ENCODE assay signal across 8 cellular contexts in genomic region chr22:41444360-41445170, GRCh38. TPM values are rescaled to one million over a fixed set of nuclear protein-coding genes. Genes with fewer than 3 reads are reported as not detected.
A peak's percentile ranks its signal among the peaks of the same experiment; 100 is the strongest.
DNase-seq lines count a peak whose midpoint lies in the region; ATAC-seq, FAIRE-seq and TF ChIP-seq lines count a peak whose summit lies in the region.

No MANE protein-coding gene starts in this region.

- TF ChIP-seq CTCF in WTC11 (IDR thresholded peaks at IDR 0.05) (no peak), bronchial epithelial cell (IDR thresholded peaks at IDR 0.05; ENCODE audit: insufficient read depth, low read length, severe bottlenecking) (no peak)

- no peaks in the 10 kb centered on the region for H3K9me3 ChIP-seq in iPS-20b (ENCODE audit: insufficient read depth, low read depth, low read length)
- no peaks in the 10 kb centered on the region for H3K9me3 ChIP-seq in skeletal muscle tissue (ENCODE audit: control insufficient read depth in 3 of 3, low read length in 3 of 3)

- H3K4me1 Mint-ChIP-seq in WTC11 = peaks cover 24% of the 10 kb centered on the region

- POLR2A ChIA-PET in WTC11 (lab: Charles Lee) = interaction anchor here (0.7 to 3.0 kb wide), 6 partner anchors 15 to 75 kb away, joined by 3 to 44 read pairs (median 8); partner anchors contain the start of genes ACO2, PHF5A and TEF

- DNase-seq in NCI-H2196 (lab: John Stamatoyannopoulos, UW; ENCODE audit: unreplicated experiment) (peak; percentile 95), WTC11 (ENCODE audit: low spot score) (peak; percentile 98), bronchial epithelial cell (ENCODE audit: low read depth) (peak; percentile 92)

- H3K36me3 ChIP-seq in bronchial epithelial cell (ENCODE audit: control insufficient read depth, insufficient read depth, low read length) (peaks cover 6% of the 10 kb centered on the region), iPS-20b (ENCODE audit: insufficient read depth, low read depth, low read length) (peaks cover 39% of the 10 kb centered on the region), skeletal muscle tissue (ENCODE audit: control insufficient read depth in 3 of 3, insufficient read depth in 3 of 3, low read length in 3 of 3) (peaks cover 8 to 14% (median 10%) of the 10 kb centered on the region in 3 donors)

- ATAC-seq in GM18861 (IDR thresholded peaks at IDR 0.05; ENCODE audit: unreplicated experiment) (peak; percentile 47), HG03097 (IDR thresholded peaks at IDR 0.05; ENCODE audit: low FRiP score, unreplicated experiment) (peak; percentile 39), WTC11 (peak; percentile 70)

- H3K4me3 ChIP-seq in bronchial epithelial cell (ENCODE audit: low read depth, low read length) (peak overlapping the region; percentile 96), iPS-20b (ENCODE audit: low read length) (peak overlapping the region; percentile 98), skeletal muscle tissue (ENCODE audit: low read length in 3 of 3) (peak overlapping the region; percentile 83 to 89 (median 85))

- H3K27ac ChIP-seq in iPS-20b (ENCODE audit: low read length) (peak overlapping the region; percentile 87), skeletal muscle tissue (ENCODE audit: low read depth, low read length) (peak overlapping the region; percentile 98)

- H3K27ac Mint-ChIP-seq in WTC11 = peak overlapping the region; percentile 99

- FAIRE-seq in A204.1 (lab: Jason Lieb, UNC) (peak; percentile 97), bronchial epithelial cell (lab: Jason Lieb, UNC) (no peak)

- peak overlapping the region; percentile 96 for H3K4me3 Mint-ChIP-seq in WTC11

- H3K4me1 ChIP-seq in iPS-20b (ENCODE audit: insufficient read depth, low read length) (peaks cover 7% of the 10 kb centered on the region; the same call in 1 of the 2 replicates), skeletal muscle tissue (ENCODE audit: control insufficient read depth in 3 of 3, insufficient read depth in 3 of 3, low read length in 3 of 3) (peaks cover 47 to 60% (median 49%) of the 10 kb centered on the region in 3 donors)

- CTCF ChIA-PET in WTC11 (lab: Charles Lee) = interaction anchor here (0.8 to 2.7 kb wide), 7 partner anchors 24 to 88 kb away, joined by 3 to 20 read pairs (median 5); partner anchors contain the start of genes ACO2 and PHF5A

- no peaks in the 10 kb centered on the region for H3K27me3 ChIP-seq in bronchial epithelial cell (ENCODE audit: control insufficient read depth, insufficient read depth, low read length)
- H3K27me3 ChIP-seq in iPS-20b (ENCODE audit: insufficient read depth, low read length) = no peaks in the 10 kb centered on the region
- no peaks in the 10 kb centered on the region for H3K27me3 ChIP-seq in skeletal muscle tissue (ENCODE audit: control insufficient read depth in 3 of 3, insufficient read depth in 3 of 3, low read length in 3 of 3)

- H3K9ac ChIP-seq in iPS-20b (ENCODE audit: low read depth, low read length) = peak overlapping the region; percentile 99
- peak overlapping the region; percentile 96 to 100 (median 98) for H3K9ac ChIP-seq in skeletal muscle tissue (ENCODE audit: low read depth in 1 of 3, low read length in 3 of 3)

- H3K27me3 Mint-ChIP-seq in WTC11 (ENCODE audit: low read depth) = no peaks in the 10 kb centered on the region

- peaks cover 31% of the 10 kb centered on the region for H3K36me3 Mint-ChIP-seq in WTC11

- no peaks in the 10 kb centered on the region for H3K9me3 Mint-ChIP-seq in WTC11

TF ChIP-seq in WTC11, 78 proteins besides CTCF, POLR2A, EP300 and RAD21 (continues in another document):
- TF ChIP-seq ESRRA (CRISPR knock-in tag; IDR thresholded peaks at IDR 0.05; ENCODE audit: borderline replicate concordance) (no peak), ZNF425 (CRISPR knock-in tag; conservative IDR thresholded peaks at IDR 0.05) (no peak), SMAD4 (CRISPR knock-in tag; IDR thresholded peaks at IDR 0.05) (no peak), ZNF138 (CRISPR knock-in tag; conservative IDR thresholded peaks at IDR 0.05) (no peak), ELF4 (CRISPR knock-in tag; IDR thresholded peaks at IDR 0.05; ENCODE audit: low read depth) (no peak), NR1H2 (CRISPR knock-in tag; IDR thresholded peaks at IDR 0.05) (no peak), ZBTB43 (CRISPR knock-in tag; IDR thresholded peaks at IDR 0.05) (0 out of 2 replicates have a peak, but pooled peaks have one; percentile 36), ZNF219 (CRISPR knock-in tag; IDR thresholded peaks at IDR 0.05; ENCODE audit: borderline replicate concordance) (no peak), ZNF317 (CRISPR knock-in tag; IDR thresholded peaks at IDR 0.05; ENCODE audit: borderline replicate concordance, low read depth) (no peak), NFE2L1 (CRISPR knock-in tag; IDR thresholded peaks at IDR 0.05) (no peak), TEAD4 (CRISPR knock-in tag; IDR thresholded peaks at IDR 0.05) (0 out of 2 replicates have a peak, but pooled peaks have one; percentile 48), JUN (CRISPR knock-in tag; IDR thresholded peaks at IDR 0.05) (0 out of 2 replicates have a peak, but pooled peaks have one; percentile 29), TEAD1 (CRISPR knock-in tag; IDR thresholded peaks at IDR 0.05) (peak; percentile 12; the same call in 1 of the 2 replicates), FOXP1 (CRISPR knock-in tag; IDR thresholded peaks at IDR 0.05; ENCODE audit: borderline replicate concordance) (no peak), ZNF416 (CRISPR knock-in tag; IDR thresholded peaks at IDR 0.05) (no peak), ZNF232 (CRISPR knock-in tag; IDR thresholded peaks at IDR 0.05) (0 out of 2 replicates have a peak, but pooled peaks have one; percentile 28)
- TF ChIP-seq, protein P1, sequence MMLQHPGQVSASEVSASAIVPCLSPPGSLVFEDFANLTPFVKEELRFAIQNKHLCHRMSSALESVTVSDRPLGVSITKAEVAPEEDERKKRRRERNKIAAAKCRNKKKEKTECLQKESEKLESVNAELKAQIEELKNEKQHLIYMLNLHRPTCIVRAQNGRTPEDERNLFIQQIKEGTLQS (CRISPR knock-in tag; conservative IDR thresholded peaks at IDR 0.05) = no peak
- TF ChIP-seq, protein P2, sequence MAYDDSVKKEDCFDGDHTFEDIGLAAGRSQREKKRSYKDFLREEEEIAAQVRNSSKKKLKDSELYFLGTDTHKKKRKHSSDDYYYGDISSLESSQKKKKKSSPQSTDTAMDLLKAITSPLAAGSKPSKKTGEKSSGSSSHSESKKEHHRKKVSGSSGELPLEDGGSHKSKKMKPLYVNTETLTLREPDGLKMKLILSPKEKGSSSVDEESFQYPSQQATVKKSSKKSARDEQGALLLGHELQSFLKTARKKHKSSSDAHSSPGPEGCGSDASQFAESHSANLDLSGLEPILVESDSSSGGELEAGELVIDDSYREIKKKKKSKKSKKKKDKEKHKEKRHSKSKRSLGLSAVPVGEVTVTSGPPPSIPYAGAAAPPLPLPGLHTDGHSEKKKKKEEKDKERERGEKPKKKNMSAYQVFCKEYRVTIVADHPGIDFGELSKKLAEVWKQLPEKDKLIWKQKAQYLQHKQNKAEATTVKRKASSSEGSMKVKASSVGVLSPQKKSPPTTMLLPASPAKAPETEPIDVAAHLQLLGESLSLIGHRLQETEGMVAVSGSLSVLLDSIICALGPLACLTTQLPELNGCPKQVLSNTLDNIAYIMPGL (CRISPR knock-in tag; IDR thresholded peaks at IDR 0.05) = peak; percentile 29; the same call in 1 of the 2 replicates
- TF ChIP-seq, protein P3, sequence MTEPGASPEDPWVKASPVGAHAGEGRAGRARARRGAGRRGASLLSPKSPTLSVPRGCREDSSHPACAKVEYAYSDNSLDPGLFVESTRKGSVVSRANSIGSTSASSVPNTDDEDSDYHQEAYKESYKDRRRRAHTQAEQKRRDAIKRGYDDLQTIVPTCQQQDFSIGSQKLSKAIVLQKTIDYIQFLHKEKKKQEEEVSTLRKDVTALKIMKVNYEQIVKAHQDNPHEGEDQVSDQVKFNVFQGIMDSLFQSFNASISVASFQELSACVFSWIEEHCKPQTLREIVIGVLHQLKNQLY (CRISPR knock-in tag; IDR thresholded peaks at IDR 0.05) = no peak

RNA-seq across cellular contexts. Expression of gene TOB2, which starts 2.0 kb away (rescaled TPM):
- total RNA-seq in WTC11 (2021) (46.6 to 52.2 TPM (median 49.4 TPM) in 3 replicates), bronchial epithelial cell (6.3 and 11.9 TPM in 2 replicates), skeletal muscle tissue (15.1 TPM)

RNA-seq across cellular contexts. Expression of gene PHF5A, which starts 23.9 kb away (rescaled TPM):
- total RNA-seq in WTC11 (2021) (93.1 to 99.6 TPM (median 97.9 TPM) in 3 replicates), bronchial epithelial cell (106 and 111 TPM in 2 replicates), skeletal muscle tissue (43.8 TPM)

RNA-seq across cellular contexts. Expression of gene ACO2, which starts 24.4 kb away (rescaled TPM):
- total RNA-seq in WTC11 (2021) (98.3 to 104 TPM (median 99.3 TPM) in 3 replicates), bronchial epithelial cell (59.8 and 77.6 TPM in 2 replicates), skeletal muscle tissue (110 TPM)

Comparison
In these comparisons a context has a peak if more than half of its experiments do, and no peak if none do; other contexts are left out.
1. Peak in every context shown above with its lines: DNase-seq, ATAC-seq, H3K4me3 ChIP-seq and H3K27ac ChIP-seq.